18 cellular contexts compared by ENCODE assay signal in genomic region chr2:237309011-237309410, GRCh38.
A peak's percentile ranks its signal among the peaks of the same experiment; 100 is the strongest.
DNase-seq lines count a peak whose midpoint lies in the region; ATAC-seq and TF ChIP-seq lines count a peak whose summit lies in the region.
"Had no signal": no experiment of that assay in that cellular context is flagged by ENCODE, and none has a peak within 500 bp of the region (broad histone marks: within the 10 kb centered on the region; RNA-seq: fewer than 3 reads in every experiment).

No MANE protein-coding gene starts in this region.

- DNase-seq in SJCRH30 (peak; percentile 31 to 54), fibroblast of peridontal ligament (ENCODE audit: extremely low read depth) (peak; percentile 72), osteoblast (ENCODE audit: insufficient read length, low spot score, missing footprints) (no peak), thyroid gland (peak; percentile 48 to 52), WERI-Rb-1 (no peak), NCI-H1092 treated with DMSO at 0.1 percent for 48 hours (lab: John Stamatoyannopoulos, UW) (no peak)
- no peak for DNase-seq in activated CD4-positive, alpha-beta T cell treated with anti-CD3 and anti-CD28 coated beads for 1 hour
- DNase-seq: activated B cell treated with CpG ODN at 0.5 μM for 24 hours; activated CD8-positive, alpha-beta memory T cell treated with anti-CD3 and anti-CD28 coated beads for 24 hours; Caco-2; endodermal cell; foreskin fibroblast; NCI-H1694 treated with DMSO at 0.1 percent for 48 hours; NCI-H510A; nephron progenitor cell; retina; stimulated activated CD4-positive, alpha-beta T cell treated with anti-CD3 and anti-CD28 coated beads, Interleukin-1b, Interleukin-23, amount 100 ng/mL, for 48 hours had no signal

- intact Hi-C loops in thyroid gland (cut with DNase I): no loop called here

- H3K79me2 ChIP-seq in osteoblast (ENCODE audit: insufficient read depth, low read length): no peaks in the 10 kb centered on the region

- H3K4me1 ChIP-seq in SJCRH30 (peaks cover 9% of the 10 kb centered on the region), osteoblast (ENCODE audit: insufficient read depth, low read length) (peaks cover 57% of the 10 kb centered on the region), thyroid gland (peaks cover 0 to 3% of the 10 kb centered on the region in 2 donors)
- H3K4me1 ChIP-seq: Caco-2 had no signal

- no peak for TF ChIP-seq POLR2A in thyroid gland (IDR thresholded peaks at IDR 0.05)

- WGBS in thyroid gland, 2 donors: 52 to 54% methylated on average over 3 of the region's 3 CpGs

- no peak for TF ChIP-seq CTCF in osteoblast (IDR thresholded peaks at IDR 0.05; ENCODE audit: extremely low read depth, low read depth, low read length)
- TF ChIP-seq CTCF in thyroid gland (IDR thresholded peaks at IDR 0.05): no peak
- TF ChIP-seq CTCF in WERI-Rb-1 (IDR thresholded peaks at IDR 0.05; ENCODE audit: low read depth, low read length): no peak

- H3K4me2 ChIP-seq in osteoblast (ENCODE audit: insufficient read depth, low read length): no peak overlapping the region

- H3K27me3 ChIP-seq in SJCRH30 (no peaks in the 10 kb centered on the region), osteoblast (ENCODE audit: insufficient read depth, low read length) (no peaks in the 10 kb centered on the region), thyroid gland (no peaks in the 10 kb centered on the region), WERI-Rb-1 (ENCODE audit: insufficient read depth, low read depth, severe bottlenecking) (peaks cover 58% of the 10 kb centered on the region)

- no peak for ATAC-seq in HG03442 (IDR thresholded peaks at IDR 0.05; ENCODE audit: unreplicated experiment)

- no peak overlapping the region for H2AFZ ChIP-seq in osteoblast (ENCODE audit: low read length)

- H3K27ac ChIP-seq in SJCRH30: no peak overlapping the region
- peak overlapping the region; percentile 51 for H3K27ac ChIP-seq in osteoblast (ENCODE audit: low read depth, low read length)
- peak overlapping the region in 2 of 3 donors; percentile 57 to 73 for H3K27ac ChIP-seq in thyroid gland
- no peak overlapping the region for H3K27ac ChIP-seq in WERI-Rb-1

- H3K4me3 ChIP-seq in SJCRH30 (no peak overlapping the region), osteoblast (ENCODE audit: insufficient read depth, low read length) (no peak overlapping the region), thyroid gland (replicated peaks in 1 of 3) (no peak overlapping the region), WERI-Rb-1 (ENCODE audit: low read depth, low read length) (no peak overlapping the region)

- H4K20me1 ChIP-seq in osteoblast (ENCODE audit: insufficient read depth, low read length): no peaks in the 10 kb centered on the region

- H3K9me3 ChIP-seq in SJCRH30 (replicated peaks) (0 out of 2 replicates have a peak, but pooled peaks cover 2% of the 10 kb centered on the region), osteoblast (ENCODE audit: low read depth, low read length) (no peaks in the 10 kb centered on the region), thyroid gland (no peaks in the 10 kb centered on the region), WERI-Rb-1 (ENCODE audit: severe bottlenecking) (no peaks in the 10 kb centered on the region)
- H3K9me3 ChIP-seq: Caco-2 had no signal

- H3K36me3 ChIP-seq in SJCRH30: no peaks in the 10 kb centered on the region
- no peaks in the 10 kb centered on the region for H3K36me3 ChIP-seq in osteoblast (ENCODE audit: insufficient read depth, low read length)
- H3K36me3 ChIP-seq in thyroid gland: no peaks in the 10 kb centered on the region
- no peaks in the 10 kb centered on the region for H3K36me3 ChIP-seq in WERI-Rb-1

Comparison
In these comparisons a context has a peak if more than half of its experiments do, and no peak if none do; other contexts are left out.
1. DNase-seq: peak in SJCRH30 (2 of 2), fibroblast of peridontal ligament (single experiment) and thyroid gland (2 of 2); none in osteoblast (single experiment), WERI-Rb-1 (single experiment), NCI-H1092 treated with DMSO at 0.1 percent for 48 hours (single experiment) and activated CD4-positive, alpha-beta T cell treated with anti-CD3 and anti-CD28 coated beads for 1 hour (single experiment).
2. H3K27ac ChIP-seq: peak in osteoblast (single experiment) and thyroid gland (2 of 3); none in SJCRH30 (single experiment) and WERI-Rb-1 (single experiment).